Comparison of ENCODE assay signal across 17 cellular contexts in the genomic region with DNA sequence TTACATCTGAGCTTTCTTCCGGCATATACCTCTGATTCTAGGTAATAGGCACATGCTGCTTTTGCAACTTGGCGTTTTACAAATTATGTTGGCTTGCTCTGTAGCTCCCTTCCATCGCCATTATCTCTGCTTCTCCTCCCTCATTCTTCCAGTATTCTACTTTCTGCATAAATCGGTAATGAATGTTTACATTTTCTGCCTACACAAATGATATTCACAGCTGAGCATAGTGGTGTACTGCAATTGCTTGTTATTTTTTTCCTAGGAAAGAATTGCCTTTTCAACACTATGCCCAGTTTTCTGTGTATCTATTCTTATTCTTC. TPM values are rescaled to one million over a fixed set of nuclear protein-coding genes. Genes with fewer than 3 reads are reported as not detected.
DNase-seq lines count a peak whose midpoint lies in the region; ATAC-seq and TF ChIP-seq lines count a peak whose summit lies in the region.
"Had no signal": no experiment of that assay in that cellular context is flagged by ENCODE, and none has a peak within 500 bp of the region (broad histone marks: within the 10 kb centered on the region; RNA-seq: fewer than 3 reads in every experiment).

No MANE protein-coding gene starts in this region.

- TF ChIP-seq CTCF in fibroblast of lung (conservative IDR thresholded peaks at IDR 0.05 in 1 of 2, IDR thresholded peaks at IDR 0.05 in 1 of 2; ENCODE audit: low read depth in 1 of 2, low read length in 2 of 2) (no peak), spleen (IDR thresholded peaks at IDR 0.05 in 8 of 11, conservative IDR thresholded peaks at IDR 0.05 in 3 of 11) (no peak)

- peak overlapping the region; percentile 79 for H3K27ac ChIP-seq in fibroblast of lung (ENCODE audit: insufficient read depth, low read length)
- H3K27ac ChIP-seq in spleen = peak overlapping the region in 5 of 8 donors; percentile 40 to 62 (median 51)

- intact Hi-C loops in spleen (cut with DNase I; ENCODE audit: low total_unique reads) (no loop called here), Right ventricle myocardium inferior (cut with DNase I) (loop anchor here (2.0 kb wide), 1 partner anchor 15 kb away; no protein-coding TSS in a partner anchor)

- H3K9me3 ChIP-seq in T-helper 17 cell (ENCODE audit: control insufficient read depth, low read length, poor library complexity, severe bottlenecking) = no peaks in the 10 kb centered on the region
- H3K9me3 ChIP-seq in fibroblast of lung (ENCODE audit: control insufficient read depth, insufficient read depth, low read depth, low read length) = no peaks in the 10 kb centered on the region
- no peaks in the 10 kb centered on the region for H3K9me3 ChIP-seq in spleen
- H3K9me3 ChIP-seq: tibial artery had no signal

- H3K9me3 Mint-ChIP-seq in T-helper 2 cell treated with Interferon-gamma antibody and Interleukin-4, amounts not matched to agents 5 μg/mL and 100 μg/mL, for 36 hours = no peaks in the 10 kb centered on the region

- peaks cover 37% of the 10 kb centered on the region for H3K36me3 Mint-ChIP-seq in T-helper 2 cell treated with Interferon-gamma antibody and Interleukin-4, amounts not matched to agents 5 μg/mL and 100 μg/mL, for 36 hours (ENCODE audit: low read depth)
- peaks cover 18% of the 10 kb centered on the region for H3K36me3 Mint-ChIP-seq in T-helper 17 cell (ENCODE audit: low read depth)

- no peaks in the 10 kb centered on the region for H4K20me1 ChIP-seq in fibroblast of lung (ENCODE audit: control insufficient read depth, extremely low read depth, insufficient read depth, low read length)

- no peak overlapping the region for H2AFZ ChIP-seq in fibroblast of lung (ENCODE audit: low read length)

- H3K4me3 Mint-ChIP-seq in T-helper 2 cell treated with Interferon-gamma antibody and Interleukin-4, amounts not matched to agents 5 μg/mL and 100 μg/mL, for 36 hours = no peak overlapping the region
- no peak overlapping the region for H3K4me3 Mint-ChIP-seq in T-helper 17 cell

- ATAC-seq in T-helper 17 cell = no peak
- ATAC-seq in Right ventricle myocardium inferior = no peak
- ATAC-seq: activated CD4-positive, CD25-positive, alpha-beta regulatory T cell treated with anti-CD3 and anti-CD28 coated beads, Interleukin-2, amount 50 U/mL, for 24 hours had no signal

- H3K79me2 ChIP-seq in fibroblast of lung (ENCODE audit: control insufficient read depth, insufficient read depth, low read length) = peaks cover 89% of the 10 kb centered on the region

- peaks cover 43% of the 10 kb centered on the region for H3K4me1 Mint-ChIP-seq in T-helper 2 cell treated with Interferon-gamma antibody and Interleukin-4, amounts not matched to agents 5 μg/mL and 100 μg/mL, for 36 hours (ENCODE audit: low read depth)
- H3K4me1 Mint-ChIP-seq in T-helper 17 cell = peaks cover 45% of the 10 kb centered on the region

- TF ChIP-seq POLR2A in spleen (IDR thresholded peaks at IDR 0.05) = no peak

- no peak overlapping the region for H3K9ac ChIP-seq in fibroblast of lung (ENCODE audit: insufficient read depth, low read length)

- H3K4me1 ChIP-seq in fibroblast of lung (ENCODE audit: control insufficient read depth, extremely low read depth, insufficient read depth, low read length) = peaks cover 43% of the 10 kb centered on the region
- H3K4me1 ChIP-seq in spleen = peaks cover 26 to 95% (median 58%) of the 10 kb centered on the region in 6 donors

- no peaks in the 10 kb centered on the region for H3K27me3 Mint-ChIP-seq in T-helper 2 cell treated with Interferon-gamma antibody and Interleukin-4, amounts not matched to agents 5 μg/mL and 100 μg/mL, for 36 hours (ENCODE audit: low read depth)
- no peaks in the 10 kb centered on the region for H3K27me3 Mint-ChIP-seq in T-helper 17 cell
- H3K27me3 Mint-ChIP-seq: progenitor cell of endocrine pancreas had no signal

- H3K4me3 ChIP-seq in fibroblast of lung (replicated peaks in 1 of 4; ENCODE audit: control extremely low read depth in 1 of 4, insufficient read depth in 1 of 4, low read depth in 3 of 4, low read length in 4 of 4) = no peak overlapping the region
- no peak overlapping the region for H3K4me3 ChIP-seq in spleen
- H3K4me3 ChIP-seq: tibial artery had no signal

- peak overlapping the region; percentile 6 for H3K27ac Mint-ChIP-seq in T-helper 2 cell treated with Interferon-gamma antibody and Interleukin-4, amounts not matched to agents 5 μg/mL and 100 μg/mL, for 36 hours
- peak overlapping the region; percentile 93 for H3K27ac Mint-ChIP-seq in T-helper 17 cell
- H3K27ac Mint-ChIP-seq: progenitor cell of endocrine pancreas had no signal

- DNase-seq in T-helper 2 cell treated with Interferon-gamma antibody and Interleukin-4, amounts not matched to agents 5 μg/mL and 100 μg/mL, for 36 hours (ENCODE audit: low spot score) = no peak
- no peak for DNase-seq in T-helper 2 cell
- no peak for DNase-seq in T-helper 17 cell
- DNase-seq in fibroblast of lung (ENCODE audit: low read depth in 2 of 2) = no peak
- no peak for DNase-seq in spleen
- no peak for DNase-seq in NCI-H1417 treated with DMSO at 0.1 percent for 48 hours (lab: John Stamatoyannopoulos, UW)
- no peak for DNase-seq in SK-N-DZ (ENCODE audit: low spot score)
- DNase-seq in Right ventricle myocardium inferior (ENCODE audit: missing footprints) = no peak
- DNase-seq: 8988T; activated gamma-delta T cell treated with Interleukin-2 at 50 U/mL for 16 hours; cortex of kidney; DMS79 treated with DMSO at 0.1 percent for 48 hours; NCI-H1930; NK-92 treated with Interleukin-12 subunit alpha and Interleukin-12 subunit beta, amount 100 ng/mL, for 24 hours; tibial artery had no signal

- peak overlapping the region; percentile 69 for H3K4me2 ChIP-seq in fibroblast of lung (ENCODE audit: extremely low read depth, insufficient read depth, low read length)

- WGBS in spleen, 5 donors = 90 to 96% (median 92%) methylated on average over 4 of the region's 4 CpGs

- peaks cover 5% of the 10 kb centered on the region for H3K36me3 ChIP-seq in fibroblast of lung (ENCODE audit: control insufficient read depth, insufficient read depth, low read length)
- peaks cover 0 to 73% (median 17%) of the 10 kb centered on the region in 6 donors for H3K36me3 ChIP-seq in spleen

- H3K27me3 ChIP-seq in fibroblast of lung (ENCODE audit: control insufficient read depth, insufficient read depth, low read length) = no peaks in the 10 kb centered on the region
- no peaks in the 10 kb centered on the region for H3K27me3 ChIP-seq in spleen (replicated peaks in 1 of 7)
- H3K27me3 ChIP-seq: tibial artery had no signal

RNA-seq across cellular contexts. Expression of a gene that starts 18.9 kb away (rescaled TPM):
- total RNA-seq in T-helper 17 cell = 100 to 1,000 TPM; 207 to 251 TPM
- total RNA-seq in fibroblast of lung = 15.7 and 28.6 TPM in 2 replicates
- 28.6 and 37.9 TPM in 2 replicates for polyA plus RNA-seq in fibroblast of lung
- 56.0 and 61.8 TPM in 2 replicates for polyA plus RNA-seq in fibroblast of lung (2012)
- 108 and 110 TPM in 2 replicates for polyA minus RNA-seq in fibroblast of lung (ENCODE audit: low replicate concordance)
- 100 to 1,000 TPM in 4 of 7 donors, 10 to 100 TPM in 3; 76.4 to 162 (median 118) TPM for total RNA-seq in spleen
- 10 to 100 TPM; 32.2 to 80.1 (median 78.3) TPM for polyA plus RNA-seq in spleen
- 13.0 and 18.5 TPM in 2 replicates for polyA plus RNA-seq in SK-N-DZ (2014; cell fraction: cytosol; rRNA removed)
- polyA plus RNA-seq in SK-N-DZ (2014; cell fraction: nucleus; rRNA removed) = 30.5 and 51.8 TPM in 2 replicates
- 38.1 TPM for total RNA-seq in Right ventricle myocardium inferior

RNA-seq across cellular contexts. Expression of a gene that starts 30.7 kb away (rescaled TPM):
- total RNA-seq in T-helper 17 cell (10 to 100 TPM; 28.1 to 33.1 TPM), fibroblast of lung (32.4 and 35.3 TPM in 2 replicates), spleen (10 to 100 TPM; 20.9 to 40.6 (median 36.0) TPM), Right ventricle myocardium inferior (12.4 TPM)
- polyA plus RNA-seq in fibroblast of lung (17.4 and 19.2 TPM in 2 replicates), spleen (10 to 100 TPM; 14.0 to 20.8 (median 15.4) TPM)
- 14.1 and 18.1 TPM in 2 replicates for polyA plus RNA-seq in fibroblast of lung (2012)
- 24.9 and 35.4 TPM in 2 replicates for polyA minus RNA-seq in fibroblast of lung (ENCODE audit: low replicate concordance)
- polyA plus RNA-seq in SK-N-DZ (2014; cell fraction: cytosol; rRNA removed) = 32.7 and 36.4 TPM in 2 replicates
- polyA plus RNA-seq in SK-N-DZ (2014; cell fraction: nucleus; rRNA removed) = 40.3 and 52.4 TPM in 2 replicates
